Comparison of ENCODE assay signal across 16 cellular contexts in the genomic region with DNA sequence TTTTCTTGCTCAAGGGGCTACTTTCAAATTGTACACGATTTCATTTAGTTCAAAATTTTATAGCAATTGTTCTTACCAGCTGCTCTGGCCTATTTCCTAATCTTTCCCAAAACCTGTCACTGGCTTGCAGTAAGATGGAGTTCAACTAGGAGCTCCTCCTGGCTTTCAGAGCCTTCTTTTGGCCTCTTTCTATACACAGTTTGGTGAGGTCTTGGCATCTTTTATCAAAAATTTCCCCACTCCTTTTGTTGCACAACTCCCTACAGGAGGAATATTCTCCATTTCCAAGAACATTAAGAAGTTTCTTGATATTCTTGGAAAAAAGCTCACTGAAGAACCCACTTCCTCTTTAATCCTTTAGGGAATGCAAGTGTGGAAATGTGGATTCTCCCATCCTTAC.
"Had no signal": no experiment of that assay in that cellular context is flagged by ENCODE, and none has a peak within 500 bp of the region (broad histone marks: within the 10 kb centered on the region; RNA-seq: fewer than 3 reads in every experiment).

No MANE protein-coding gene starts in this region.

- ATAC-seq: activated CD8-positive, alpha-beta memory T cell treated with anti-CD3 and anti-CD28 coated beads, Interleukin-2, amount 10 ng/mL, durations not matched to agents 7 days and 5 days; activated T-cell treated with anti-CD3 and anti-CD28 coated beads, Interleukin-2, amount 50 U/mL, for 4 hours; esophagus mucosa; stimulated activated naive CD8-positive, alpha-beta T cell treated with anti-CD3 and anti-CD28 coated beads, Interleukin-15, amount 100 ng/mL, for 72 hours had no signal

- H3K36me3 ChIP-seq: breast epithelium, uterus had no signal

- H3K4me1 ChIP-seq: testis, uterus had no signal

- H3K27me3 ChIP-seq: breast epithelium, testis, uterus had no signal

- H3K4me3 ChIP-seq: breast epithelium, testis, uterus had no signal

- H3K9me3 ChIP-seq: breast epithelium, testis, uterus had no signal

- DNase-seq: activated CD4-positive, alpha-beta T cell treated with anti-CD3 and anti-CD28 coated beads for 1 hour; activated CD4-positive, alpha-beta T cell treated with anti-CD3 and anti-CD28 coated beads, Interleukin-2, amount 50 U/mL, for 48 hours; activated CD8-positive, alpha-beta memory T cell treated with anti-CD3 and anti-CD28 coated beads, Interleukin-2, amount 10 ng/mL, durations not matched to agents 7 days and 5 days; activated gamma-delta T cell; activated naive CD8-positive, alpha-beta T cell treated with anti-CD3 and anti-CD28 coated beads for 36 hours; activated T-cell treated with anti-CD3 and anti-CD28 coated beads, Interleukin-2, amount 50 U/mL, for 4 hours; anterior cingulate cortex; nephron progenitor cell; stimulated activated CD4-positive, alpha-beta T cell treated with anti-CD3 and anti-CD28 coated beads, Interleukin-15, amount 100 ng/mL, for 24 hours; stimulated activated CD4-positive, alpha-beta T cell treated with anti-CD3 and anti-CD28 coated beads, Interleukin-4, amount 100 ng/mL, for 24 hours; stimulated activated naive CD8-positive, alpha-beta T cell treated with anti-CD3 and anti-CD28 coated beads, Interleukin-15, amount 100 ng/mL, for 72 hours; T-helper 9 cell; testis had no signal

- H3K27ac ChIP-seq: breast epithelium, testis, uterus had no signal
